In the genomic region with DNA sequence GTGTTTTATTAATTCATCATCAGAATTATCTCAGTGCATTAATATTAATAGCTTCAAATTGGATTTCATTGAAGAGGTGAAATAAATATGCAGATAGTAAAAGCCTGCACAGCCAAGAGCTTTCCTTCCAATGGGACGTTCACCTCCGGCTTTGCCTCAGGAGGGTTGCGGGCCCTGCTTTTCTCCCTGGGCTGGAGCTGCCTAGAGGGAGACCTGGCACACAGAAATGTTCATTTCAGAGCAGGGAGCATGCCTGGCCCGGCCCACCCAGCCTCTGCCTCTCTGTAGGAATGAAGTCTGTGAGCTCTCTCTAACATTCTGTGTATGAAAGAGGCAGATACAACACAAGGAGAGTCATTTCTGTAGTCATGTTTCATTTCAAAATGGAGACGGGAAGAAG, we compare ENCODE assay signal across 21 cellular contexts.
"Had no signal": no experiment of that assay in that cellular context is flagged by ENCODE, and none has a peak within 500 bp of the region (broad histone marks: within the 10 kb centered on the region; RNA-seq: fewer than 3 reads in every experiment).

No MANE protein-coding gene starts in this region.

- H3K4me3 ChIP-seq: coronary artery, dorsolateral prefrontal cortex, esophagus squamous epithelium, gastrocnemius medialis, heart right ventricle, left lung, lower lobe of right lung, mucosa of descending colon had no signal

- H3K4me3 Mint-ChIP-seq: mesothelial cell of epicardium, naive B cell had no signal

- H3K9me3 ChIP-seq: esophagus squamous epithelium, gastrocnemius medialis, left lung, lower lobe of right lung had no signal

- H3K9me3 Mint-ChIP-seq: mesothelial cell of epicardium had no signal

- H3K4me1 Mint-ChIP-seq: naive B cell had no signal

- H3K27me3 ChIP-seq: esophagus squamous epithelium, gastrocnemius medialis, left lung had no signal

- H3K36me3 ChIP-seq: esophagus squamous epithelium, gastrocnemius medialis, heart right ventricle, left lung, lower lobe of right lung had no signal

- H3K4me1 ChIP-seq: esophagus squamous epithelium, gastrocnemius medialis, heart right ventricle, left lung, lower lobe of right lung had no signal

- H3K36me3 Mint-ChIP-seq: mesothelial cell of epicardium, naive B cell had no signal

- DNase-seq: dermis blood vessel endothelial cell; dorsolateral prefrontal cortex; effector CD4-positive, alpha-beta T cell; effector memory CD4-positive, alpha-beta T cell; esophagus squamous epithelium; foreskin fibroblast; foreskin melanocyte; gastrocnemius medialis; glutamatergic neuron; head of caudate nucleus; heart right ventricle; hippocampal formation; left cardiac atrium; left lung; left ventricle myocardium superior; lower lobe of right lung; mesenchymal stem cell; mucosa of descending colon; naive B cell had no signal

- ATAC-seq: gastrocnemius medialis, heart right ventricle, left cardiac atrium, left lung, left ventricle myocardium superior, lower lobe of right lung, mucosa of descending colon had no signal

- H3K27ac ChIP-seq: coronary artery, dorsolateral prefrontal cortex, esophagus squamous epithelium, gastrocnemius medialis, heart right ventricle, left lung, lower lobe of right lung had no signal

- H3K27ac Mint-ChIP-seq: mesothelial cell of epicardium, naive B cell had no signal

- H3K27me3 Mint-ChIP-seq: naive B cell had no signal
